19 cellular contexts compared by ENCODE assay signal in the genomic region with DNA sequence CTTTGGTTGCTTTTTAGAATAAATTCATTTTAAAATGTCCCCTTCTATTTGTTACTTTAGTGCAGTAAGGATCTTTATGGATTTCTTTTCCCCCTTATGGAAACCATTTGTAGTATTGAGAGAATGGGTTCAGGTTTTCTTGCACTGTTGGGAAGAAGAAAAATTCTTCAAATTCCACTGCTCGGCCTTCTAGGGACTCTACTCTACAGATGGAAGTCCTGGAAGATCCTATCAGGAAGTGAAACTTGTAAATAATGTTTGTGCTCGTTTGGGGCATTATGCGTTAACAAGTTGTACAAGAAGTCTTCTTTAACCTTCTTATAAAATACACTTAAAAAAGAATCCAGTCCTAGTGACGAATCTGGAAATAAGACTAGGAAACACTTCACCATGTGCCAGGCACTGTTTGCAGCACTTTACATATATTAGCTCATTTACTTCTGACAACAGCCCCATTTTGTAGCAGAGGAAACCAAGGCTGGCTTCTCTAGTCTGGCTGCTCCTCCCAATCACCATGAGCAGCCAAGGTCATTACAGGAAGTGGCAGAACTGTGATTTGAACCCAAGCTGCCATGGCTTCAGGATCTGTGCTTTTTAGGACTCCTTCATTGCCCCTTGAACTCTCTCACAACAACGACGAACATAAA. TPM values are rescaled to one million over a fixed set of nuclear protein-coding genes. Genes with fewer than 3 reads are reported as not detected.
DNase-seq lines count a peak whose midpoint lies in the region; ATAC-seq and TF ChIP-seq lines count a peak whose summit lies in the region.
"Had no signal": no experiment of that assay in that cellular context is flagged by ENCODE, and none has a peak within 500 bp of the region (broad histone marks: within the 10 kb centered on the region; RNA-seq: fewer than 3 reads in every experiment).

No MANE protein-coding gene starts in this region.

- CTCF ChIA-PET in WTC11 (lab: Charles Lee), result interaction anchor here (0.7 to 1.9 kb wide), 4 partner anchors 11 to 69 kb away, joined by 3 to 10 read pairs (median 4); no protein-coding TSS in a partner anchor
- CTCF ChIA-PET in CD8-positive, alpha-beta T cell (lab: Charles Lee), result interaction anchor here (1.1 to 2.8 kb wide), 2 partner anchors 18 to 28 kb away, joined by 3 to 9 read pairs; no protein-coding TSS in a partner anchor

- H3K4me3 Mint-ChIP-seq in WTC11, result no peak overlapping the region
- no peak overlapping the region for H3K4me3 Mint-ChIP-seq in activated CD4-positive, alpha-beta T cell treated with anti-CD3 and anti-CD28 coated beads, Interleukin-2, amount 10 ng/mL, durations not matched to agents 24 days and 14 days
- H3K4me3 Mint-ChIP-seq in CD8-positive, alpha-beta T cell, result no peak overlapping the region
- H3K4me3 Mint-ChIP-seq: activated naive CD8-positive, alpha-beta T cell treated with anti-CD3 and anti-CD28 coated beads, Interleukin-2, amount 50 U/mL, for 24 hours; naive thymus-derived CD4-positive, alpha-beta T cell had no signal

- peak overlapping the region; percentile 67 for H3K27ac Mint-ChIP-seq in WTC11
- H3K27ac Mint-ChIP-seq in activated CD4-positive, alpha-beta T cell treated with anti-CD3 and anti-CD28 coated beads, Interleukin-2, amount 10 ng/mL, durations not matched to agents 24 days and 14 days, result no peak overlapping the region
- H3K27ac Mint-ChIP-seq in CD8-positive, alpha-beta T cell, result no peak overlapping the region
- H3K27ac Mint-ChIP-seq: activated naive CD8-positive, alpha-beta T cell treated with anti-CD3 and anti-CD28 coated beads, Interleukin-2, amount 50 U/mL, for 24 hours had no signal

- ATAC-seq in WTC11, result peak; percentile 35
- no peak for ATAC-seq in CD8-positive, alpha-beta T cell
- ATAC-seq in GM21576 (IDR thresholded peaks at IDR 0.05; ENCODE audit: unreplicated experiment), result no peak
- ATAC-seq: activated naive CD8-positive, alpha-beta T cell treated with anti-CD3 and anti-CD28 coated beads, Interleukin-2, amount 50 U/mL, for 24 hours; gastrocnemius medialis; naive thymus-derived CD4-positive, alpha-beta T cell had no signal

- no peaks in the 10 kb centered on the region for H3K9me3 ChIP-seq in CD8-positive, alpha-beta T cell (ENCODE audit: low read length)
- H3K9me3 ChIP-seq: gastrocnemius medialis had no signal

- no peaks in the 10 kb centered on the region for H3K27me3 ChIP-seq in CD8-positive, alpha-beta T cell (ENCODE audit: insufficient read depth, low read length)
- H3K27me3 ChIP-seq: gastrocnemius medialis had no signal

- no peaks in the 10 kb centered on the region for H3K4me1 ChIP-seq in CD8-positive, alpha-beta T cell (ENCODE audit: insufficient read depth, low read length)
- H3K4me1 ChIP-seq: parathyroid adenoma had no signal

- intact Hi-C loops in activated CD4-positive, alpha-beta T cell treated with anti-CD3 and anti-CD28 coated beads, Interleukin-2, amount 10 ng/mL, durations not matched to agents 24 days and 14 days (cut with micrococcal nuclease), result no loop called here
- intact Hi-C loops in CD8-positive, alpha-beta T cell (cut with DNase I, micrococcal nuclease), result no loop called here

- peaks cover 73% of the 10 kb centered on the region for H3K4me1 Mint-ChIP-seq in WTC11
- peaks cover 8% of the 10 kb centered on the region for H3K4me1 Mint-ChIP-seq in activated CD4-positive, alpha-beta T cell treated with anti-CD3 and anti-CD28 coated beads, Interleukin-2, amount 10 ng/mL, durations not matched to agents 24 days and 14 days
- peaks cover 22% of the 10 kb centered on the region for H3K4me1 Mint-ChIP-seq in CD8-positive, alpha-beta T cell (ENCODE audit: low read depth)

- H3K36me3 ChIP-seq in CD8-positive, alpha-beta T cell (ENCODE audit: insufficient read depth, low read length), result no peaks in the 10 kb centered on the region
- H3K36me3 ChIP-seq: gastrocnemius medialis had no signal

- H3K9me3 Mint-ChIP-seq in WTC11, result no peaks in the 10 kb centered on the region
- H3K9me3 Mint-ChIP-seq in activated CD4-positive, alpha-beta T cell treated with anti-CD3 and anti-CD28 coated beads, Interleukin-2, amount 10 ng/mL, durations not matched to agents 24 days and 14 days, result no peaks in the 10 kb centered on the region
- H3K9me3 Mint-ChIP-seq in CD8-positive, alpha-beta T cell, result no peaks in the 10 kb centered on the region
- H3K9me3 Mint-ChIP-seq: activated naive CD8-positive, alpha-beta T cell treated with anti-CD3 and anti-CD28 coated beads, Interleukin-2, amount 50 U/mL, for 24 hours had no signal

- H3K27me3 Mint-ChIP-seq in WTC11 (ENCODE audit: low read depth), result no peaks in the 10 kb centered on the region
- peaks cover 3% of the 10 kb centered on the region for H3K27me3 Mint-ChIP-seq in activated CD4-positive, alpha-beta T cell treated with anti-CD3 and anti-CD28 coated beads, Interleukin-2, amount 10 ng/mL, durations not matched to agents 24 days and 14 days
- H3K27me3 Mint-ChIP-seq in CD8-positive, alpha-beta T cell (ENCODE audit: low read depth), result no peaks in the 10 kb centered on the region
- H3K27me3 Mint-ChIP-seq: activated naive CD8-positive, alpha-beta T cell treated with anti-CD3 and anti-CD28 coated beads, Interleukin-2, amount 50 U/mL, for 24 hours had no signal

- no peak for TF ChIP-seq CTCF in WTC11 (IDR thresholded peaks at IDR 0.05)
- no peak for TF ChIP-seq CTCF in CD8-positive, alpha-beta T cell (IDR thresholded peaks at IDR 0.05)

- H3K27ac ChIP-seq in CD8-positive, alpha-beta T cell (ENCODE audit: low read depth, low read length), result no peak overlapping the region
- H3K27ac ChIP-seq: gastrocnemius medialis, parathyroid adenoma had no signal

- DNase-seq in CD1c-positive myeloid dendritic cell (ENCODE audit: extremely low spot score), result peak; percentile 45
- no peak for DNase-seq in WTC11 (ENCODE audit: low spot score)
- peak; percentile 32 to 73 for DNase-seq in hippocampal formation (lab: John Stamatoyannopoulos, UW)
- DNase-seq in pons (ENCODE audit: low spot score), result peak; percentile 86
- no peak for DNase-seq in activated CD4-positive, CD25-positive, alpha-beta regulatory T cell treated with anti-CD3 and anti-CD28 coated beads, Interleukin-2, amount 50 U/mL, for 72 hours
- no peak for DNase-seq in activated CD4-positive, alpha-beta T cell treated with anti-CD3 and anti-CD28 coated beads, Interleukin-2, amount 10 ng/mL, durations not matched to agents 24 days and 14 days
- DNase-seq in CD8-positive, alpha-beta T cell, result no peak
- DNase-seq: activated CD4-positive, alpha-beta T cell treated with anti-CD3 and anti-CD28 coated beads for 4 hours; activated CD8-positive, alpha-beta memory T cell treated with anti-CD3 and anti-CD28 coated beads, Interleukin-2, amount 50 U/mL, for 48 hours; activated effector memory CD4-positive, alpha-beta T cell treated with Interleukin-2 at 50 U/mL for 16 hours; activated naive CD8-positive, alpha-beta T cell treated with anti-CD3 and anti-CD28 coated beads, Interleukin-2, amount 50 U/mL, for 24 hours; gastrocnemius medialis; naive thymus-derived CD4-positive, alpha-beta T cell; NCI-H1105; stimulated activated CD4-positive, alpha-beta T cell treated with anti-CD3 and anti-CD28 coated beads, Interleukin-4, amount 100 ng/mL, for 1 hour; SW 1271 had no signal

- peaks cover 5% of the 10 kb centered on the region; the same call in 1 of the 2 replicates for H3K36me3 Mint-ChIP-seq in WTC11
- H3K36me3 Mint-ChIP-seq in activated CD4-positive, alpha-beta T cell treated with anti-CD3 and anti-CD28 coated beads, Interleukin-2, amount 10 ng/mL, durations not matched to agents 24 days and 14 days (ENCODE audit: low read depth), result peaks cover under 1% of the 10 kb centered on the region
- H3K36me3 Mint-ChIP-seq in CD8-positive, alpha-beta T cell, result peaks cover under 1% of the 10 kb centered on the region

- H3K4me3 ChIP-seq in CD8-positive, alpha-beta T cell (ENCODE audit: low read depth, low read length), result no peak overlapping the region
- H3K4me3 ChIP-seq: gastrocnemius medialis, skin epidermis had no signal

- POLR2A ChIA-PET in WTC11 (lab: Charles Lee), result interaction anchor here (1.5 to 1.8 kb wide), 2 partner anchors 11 kb away, joined by 3 to 8 read pairs; no protein-coding TSS in a partner anchor
- POLR2A ChIA-PET in CD8-positive, alpha-beta T cell (lab: Charles Lee), result interaction anchor here (0.6 to 1.6 kb wide), 3 partner anchors 12 to 31 kb away, joined by 3 to 4 read pairs (median 3); a partner anchor contains a TSS

TF ChIP-seq in WTC11, 78 proteins besides CTCF, POLR2A, EP300 and RAD21 (continues in another document):
- no peak for TF ChIP-seq RELA (CRISPR knock-in tag; IDR thresholded peaks at IDR 0.05; ENCODE audit: borderline replicate concordance)
- TF ChIP-seq, protein P1, sequence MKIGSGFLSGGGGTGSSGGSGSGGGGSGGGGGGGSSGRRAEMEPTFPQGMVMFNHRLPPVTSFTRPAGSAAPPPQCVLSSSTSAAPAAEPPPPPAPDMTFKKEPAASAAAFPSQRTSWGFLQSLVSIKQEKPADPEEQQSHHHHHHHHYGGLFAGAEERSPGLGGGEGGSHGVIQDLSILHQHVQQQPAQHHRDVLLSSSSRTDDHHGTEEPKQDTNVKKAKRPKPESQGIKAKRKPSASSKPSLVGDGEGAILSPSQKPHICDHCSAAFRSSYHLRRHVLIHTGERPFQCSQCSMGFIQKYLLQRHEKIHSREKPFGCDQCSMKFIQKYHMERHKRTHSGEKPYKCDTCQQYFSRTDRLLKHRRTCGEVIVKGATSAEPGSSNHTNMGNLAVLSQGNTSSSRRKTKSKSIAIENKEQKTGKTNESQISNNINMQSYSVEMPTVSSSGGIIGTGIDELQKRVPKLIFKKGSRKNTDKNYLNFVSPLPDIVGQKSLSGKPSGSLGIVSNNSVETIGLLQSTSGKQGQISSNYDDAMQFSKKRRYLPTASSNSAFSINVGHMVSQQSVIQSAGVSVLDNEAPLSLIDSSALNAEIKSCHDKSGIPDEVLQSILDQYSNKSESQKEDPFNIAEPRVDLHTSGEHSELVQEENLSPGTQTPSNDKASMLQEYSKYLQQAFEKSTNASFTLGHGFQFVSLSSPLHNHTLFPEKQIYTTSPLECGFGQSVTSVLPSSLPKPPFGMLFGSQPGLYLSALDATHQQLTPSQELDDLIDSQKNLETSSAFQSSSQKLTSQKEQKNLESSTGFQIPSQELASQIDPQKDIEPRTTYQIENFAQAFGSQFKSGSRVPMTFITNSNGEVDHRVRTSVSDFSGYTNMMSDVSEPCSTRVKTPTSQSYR (CRISPR knock-in tag; IDR thresholded peaks at IDR 0.05), result no peak
- no peak for TF ChIP-seq ATF1 (CRISPR knock-in tag; IDR thresholded peaks at IDR 0.05)
- no peak for TF ChIP-seq ZNF423 (CRISPR knock-in tag; IDR thresholded peaks at IDR 0.05)
- no peak for TF ChIP-seq JUN (CRISPR knock-in tag; IDR thresholded peaks at IDR 0.05)

RNA-seq across cellular contexts. Expression of a gene that starts 11.8 kb away (rescaled TPM):
- total RNA-seq in WTC11 (2021), result 42.6 to 45.4 TPM (median 42.8 TPM) in 3 replicates
- total RNA-seq in activated CD4-positive, alpha-beta T cell treated with anti-CD3 and anti-CD28 coated beads, Interleukin-2, amount 10 ng/mL, durations not matched to agents 24 days and 14 days, result 43.6 and 44.9 TPM in 2 replicates
- 10 to 100 TPM; 14.2 to 16.9 TPM for total RNA-seq in CD8-positive, alpha-beta T cell

Comparison
In these comparisons a context has a peak if more than half of its experiments do, and no peak if none do; other contexts are left out.
1. DNase-seq: peak in CD1c-positive myeloid dendritic cell (single experiment), hippocampal formation (2 of 2) and pons (single experiment); none in WTC11 (single experiment), activated CD4-positive, CD25-positive, alpha-beta regulatory T cell treated with anti-CD3 and anti-CD28 coated beads, Interleukin-2, amount 50 U/mL, for 72 hours (single experiment), activated CD4-positive, alpha-beta T cell treated with anti-CD3 and anti-CD28 coated beads, Interleukin-2, amount 10 ng/mL, durations not matched to agents 24 days and 14 days (single experiment) and CD8-positive, alpha-beta T cell (0 of 7).